In genomic region chr5:178429541-178430186, GRCh38 we compare ENCODE assay signal across 20 cellular contexts.
DNase-seq lines count a peak whose midpoint lies in the region; FAIRE-seq and TF ChIP-seq lines count a peak whose summit lies in the region.
"Had no signal": no experiment of that assay in that cellular context is flagged by ENCODE, and none has a peak within 500 bp of the region (broad histone marks: within the 10 kb centered on the region; RNA-seq: fewer than 3 reads in every experiment).

No MANE protein-coding gene starts in this region.

- peak overlapping the region; percentile 44 for H3K4me3 Mint-ChIP-seq in neural progenitor cell
- H3K4me3 Mint-ChIP-seq: activated naive CD4-positive, alpha-beta T cell treated with anti-CD3 and anti-CD28 coated beads, Interleukin-2, amount 10 ng/mL, durations not matched to agents 7 days and 5 days; activated T-cell treated with anti-CD3 and anti-CD28 coated beads, Interleukin-2, amount 50 U/mL, for 24 hours; GM23338 had no signal

- peaks cover 74% of the 10 kb centered on the region for H3K4me1 Mint-ChIP-seq in neural progenitor cell
- H3K4me1 Mint-ChIP-seq: activated naive CD4-positive, alpha-beta T cell treated with anti-CD3 and anti-CD28 coated beads, Interleukin-2, amount 10 ng/mL, durations not matched to agents 7 days and 5 days had no signal

- peaks cover 5% of the 10 kb centered on the region for H3K36me3 Mint-ChIP-seq in neural progenitor cell
- H3K36me3 Mint-ChIP-seq: activated naive CD4-positive, alpha-beta T cell treated with anti-CD3 and anti-CD28 coated beads, Interleukin-2, amount 10 ng/mL, durations not matched to agents 7 days and 5 days had no signal

- no peak for TF ChIP-seq CTCF in HEK293 (tag by site-specific recombination; IDR thresholded peaks at IDR 0.05)
- TF ChIP-seq CTCF in endothelial cell of umbilical vein (IDR thresholded peaks at IDR 0.05; ENCODE audit: extremely low read depth in 1 of 2, insufficient read depth in 1 of 2, low read depth in 1 of 2, low read length in 2 of 2) = no peak
- TF ChIP-seq CTCF in neural progenitor cell (IDR thresholded peaks at IDR 0.05) = no peak
- no peak for TF ChIP-seq CTCF in GM10248 (IDR thresholded peaks at IDR 0.05; ENCODE audit: control extremely low read depth, extremely low read depth, low read depth, missing control alignments)

- peaks cover 38% of the 10 kb centered on the region for H3K4me1 ChIP-seq in BLaER1
- H3K4me1 ChIP-seq in HEK293 (ENCODE audit: control insufficient read depth, insufficient read depth, low read length) = no peaks in the 10 kb centered on the region
- no peaks in the 10 kb centered on the region for H3K4me1 ChIP-seq in endothelial cell of umbilical vein (ENCODE audit: control insufficient read depth, extremely low read depth, insufficient read depth, low read length)
- H3K4me1 ChIP-seq in neural progenitor cell = peaks cover 18% of the 10 kb centered on the region
- H3K4me1 ChIP-seq: ascending aorta, SJSA1 had no signal

- no TSS peak for BruUV-seq in endothelial cell of umbilical vein (replicated peaks; lab: Mats Ljungman, UMichigan)

- no peaks in the 10 kb centered on the region for H3K36me3 ChIP-seq in BLaER1
- H3K36me3 ChIP-seq in HEK293 (ENCODE audit: control insufficient read depth in 2 of 2, insufficient read depth in 1 of 2, low read length in 2 of 2) = no peaks in the 10 kb centered on the region
- H3K36me3 ChIP-seq in endothelial cell of umbilical vein (ENCODE audit: control insufficient read depth in 2 of 2, extremely low read depth in 1 of 2, insufficient read depth in 2 of 2, low read length in 2 of 2) = no peaks in the 10 kb centered on the region
- H3K36me3 ChIP-seq in neural progenitor cell = no peaks in the 10 kb centered on the region
- H3K36me3 ChIP-seq: ascending aorta, SJSA1, thoracic aorta had no signal

- H3K9me1 ChIP-seq in endothelial cell of umbilical vein (replicated peaks; ENCODE audit: control insufficient read depth, extremely low read depth, insufficient read depth, low read length) = no peaks in the 10 kb centered on the region

- H3K4me2 ChIP-seq in BLaER1 = no peak overlapping the region
- no peak overlapping the region for H3K4me2 ChIP-seq in endothelial cell of umbilical vein (ENCODE audit: insufficient read depth, low read length)
- H3K4me2 ChIP-seq in neural progenitor cell = no peak overlapping the region
- H3K4me2 ChIP-seq: GM23338, PC-9 had no signal

- H4K20me1 ChIP-seq in BLaER1 = no peaks in the 10 kb centered on the region
- H4K20me1 ChIP-seq in endothelial cell of umbilical vein (replicated peaks; ENCODE audit: control insufficient read depth, extremely low read depth, insufficient read depth, low read length) = no peaks in the 10 kb centered on the region
- H4K20me1 ChIP-seq in neural progenitor cell (ENCODE audit: low read depth) = no peaks in the 10 kb centered on the region

- intact Hi-C loops in endothelial cell of umbilical vein (cut with micrococcal nuclease) = no loop called here

- dilution Hi-C loops in endothelial cell of umbilical vein (cut with MboI; ENCODE audit: extremely low pct_ligation_motif_present, low sequenced_read_pairs) = no loop called here

- H3F3A ChIP-seq in neural progenitor cell (ENCODE audit: low read depth) = no peaks in the 10 kb centered on the region

- H2AFZ ChIP-seq in endothelial cell of umbilical vein (ENCODE audit: low read depth, low read length) (peak overlapping the region; percentile 42), neural progenitor cell (replicated peaks) (no peak overlapping the region)
- H2AFZ ChIP-seq: GM23338, PC-9 had no signal

- H3K27me3 Mint-ChIP-seq in neural progenitor cell (ENCODE audit: insufficient read depth, low read depth) = no peaks in the 10 kb centered on the region

- POLR2A ChIA-PET in HEK293 (lab: Yijun Ruan, JAX) (no interaction called here), endothelial cell of umbilical vein (lab: Charles Lee) (no interaction called here), GM10248 (lab: Yijun Ruan, JAX) (no interaction called here)

- H3K27me3 ChIP-seq in BLaER1 = no peaks in the 10 kb centered on the region
- H3K27me3 ChIP-seq in endothelial cell of umbilical vein (ENCODE audit: control insufficient read depth in 2 of 2, insufficient read depth in 2 of 2, low read length in 2 of 2) = no peaks in the 10 kb centered on the region
- no peaks in the 10 kb centered on the region for H3K27me3 ChIP-seq in neural progenitor cell
- H3K27me3 ChIP-seq: ascending aorta, SJSA1 had no signal

- H3K79me2 ChIP-seq in endothelial cell of umbilical vein (ENCODE audit: control insufficient read depth, insufficient read depth, low read length) (no peaks in the 10 kb centered on the region), neural progenitor cell (ENCODE audit: low read depth) (no peaks in the 10 kb centered on the region)

- H3K9ac ChIP-seq in BLaER1 (no peak overlapping the region), endothelial cell of umbilical vein (replicated peaks; ENCODE audit: extremely low read depth, insufficient read depth, low read length) (no peak overlapping the region), neural progenitor cell (no peak overlapping the region)

- DNase-seq in endothelial cell of umbilical vein (ENCODE audit: low read depth, low spot score) (no peak), neural progenitor cell (ENCODE audit: low spot score) (no peak), NCI-H69 (lab: John Stamatoyannopoulos, UW) (no peak), AML-193 (lab: John Stamatoyannopoulos, UW) (no peak), GM10248 (ENCODE audit: extremely low spot score) (no peak), NCI-H1105 treated with DMSO at 0.1 percent for 48 hours (lab: John Stamatoyannopoulos, UW) (no peak)
- DNase-seq: activated CD4-positive, alpha-beta T cell treated with anti-CD3 and anti-CD28 coated beads, Interleukin-2, amount 50 U/mL, for 4 hours; activated naive CD4-positive, alpha-beta T cell treated with anti-CD3 and anti-CD28 coated beads, Interleukin-2, amount 10 ng/mL, durations not matched to agents 7 days and 5 days; activated T-cell treated with anti-CD3 and anti-CD28 coated beads, Interleukin-2, amount 50 U/mL, for 24 hours; DMS79 treated with DMSO at 0.1 percent for 48 hours; NCI-H82; PC-9; T-helper 2 cell had no signal

- TF ChIP-seq POLR2A in endothelial cell of umbilical vein (IDR thresholded peaks at IDR 0.05; ENCODE audit: low read depth, low read length) = no peak

- FAIRE-seq in endothelial cell of umbilical vein (lab: Jason Lieb, UNC) = no peak

- H3K27ac Mint-ChIP-seq in neural progenitor cell = peak overlapping the region; percentile 93
- H3K27ac Mint-ChIP-seq: activated naive CD4-positive, alpha-beta T cell treated with anti-CD3 and anti-CD28 coated beads, Interleukin-2, amount 10 ng/mL, durations not matched to agents 7 days and 5 days; activated T-cell treated with anti-CD3 and anti-CD28 coated beads, Interleukin-2, amount 50 U/mL, for 24 hours had no signal

- H3K9me3 ChIP-seq in BLaER1 = peaks cover 7% of the 10 kb centered on the region; the same call in 1 of the 2 replicates
- H3K9me3 ChIP-seq in HEK293 (ENCODE audit: control insufficient read depth, insufficient read depth, low read depth, low read length) = no peaks in the 10 kb centered on the region
- H3K9me3 ChIP-seq in endothelial cell of umbilical vein (replicated peaks; ENCODE audit: control insufficient read depth, insufficient read depth, low read length) = no peaks in the 10 kb centered on the region
- H3K9me3 ChIP-seq in neural progenitor cell (ENCODE audit: low read depth) = no peaks in the 10 kb centered on the region
- H3K9me3 ChIP-seq: ascending aorta, thoracic aorta had no signal

- peaks cover 8% of the 10 kb centered on the region for H3K9me3 Mint-ChIP-seq in neural progenitor cell
- H3K9me3 Mint-ChIP-seq: activated naive CD4-positive, alpha-beta T cell treated with anti-CD3 and anti-CD28 coated beads, Interleukin-2, amount 10 ng/mL, durations not matched to agents 7 days and 5 days; activated T-cell treated with anti-CD3 and anti-CD28 coated beads, Interleukin-2, amount 50 U/mL, for 24 hours had no signal

- H3K4me3 ChIP-seq in BLaER1 (no peak overlapping the region), HEK293 (ENCODE audit: low read depth, low read length) (no peak overlapping the region), endothelial cell of umbilical vein (replicated peaks in 1 of 3; ENCODE audit: insufficient read depth in 1 of 3, low read depth in 1 of 3, low read length in 3 of 3) (no peak overlapping the region), neural progenitor cell (no peak overlapping the region)
- H3K4me3 ChIP-seq: ascending aorta, GM23338, PC-9, SJSA1, thoracic aorta had no signal

- CTCF ChIA-PET in HEK293 (lab: Yijun Ruan, JAX) = no interaction called here
- CTCF ChIA-PET in endothelial cell of umbilical vein (lab: Charles Lee) = no interaction called here
- CTCF ChIA-PET in GM10248 (lab: Yijun Ruan, JAX) = no interaction called here

- H3K27ac ChIP-seq in BLaER1 (peak overlapping the region; percentile 35; the same call in 1 of the 2 replicates), HEK293 (ENCODE audit: extremely low read depth, low read depth, low read length) (no peak overlapping the region), endothelial cell of umbilical vein (ENCODE audit: insufficient read depth, low read depth, low read length) (no peak overlapping the region), neural progenitor cell (no peak overlapping the region)
- H3K27ac ChIP-seq: ascending aorta, PC-9, SJSA1, thoracic aorta, VCaP had no signal

TF ChIP-seq in HEK293, 187 proteins besides CTCF, POLR2A, EP300 and RAD21 (continues in another document):
- TF ChIP-seq ZNF16 (tag by site-specific recombination; IDR thresholded peaks at IDR 0.05; ENCODE audit: low read depth) = peak; percentile 84

TF ChIP-seq in endothelial cell of umbilical vein, 7 proteins besides CTCF, POLR2A, EP300 and RAD21:
- TF ChIP-seq MYC (IDR thresholded peaks at IDR 0.05; ENCODE audit: low read depth, low read length) (no peak), EZH2 (IDR thresholded peaks at IDR 0.05; ENCODE audit: borderline replicate concordance, low read depth, low read length, severe bottlenecking) (no peak), GATA2 (IDR thresholded peaks at IDR 0.05; ENCODE audit: insufficient read depth, insufficient read length, low read depth, low read length) (no peak), MAX (IDR thresholded peaks at IDR 0.05; ENCODE audit: insufficient read depth, insufficient read length) (no peak), POLR2AphosphoS5 (IDR thresholded peaks at IDR 0.05; ENCODE audit: insufficient read depth, low read depth, low read length) (no peak), FOS (IDR thresholded peaks at IDR 0.05; ENCODE audit: borderline replicate concordance, insufficient read depth, low read length) (no peak), JUN (IDR thresholded peaks at IDR 0.05; ENCODE audit: borderline replicate concordance, insufficient read depth, insufficient read length, low read depth) (no peak)
